14 cellular contexts compared by ENCODE assay signal in genomic region chr1:203428981-203429599, GRCh38. TPM values are rescaled to one million over a fixed set of nuclear protein-coding genes. Genes with fewer than 3 reads are reported as not detected.
A peak's percentile ranks its signal among the peaks of the same experiment; 100 is the strongest.
DNase-seq lines count a peak whose midpoint lies in the region; ATAC-seq, FAIRE-seq and TF ChIP-seq lines count a peak whose summit lies in the region.
"Had no signal": no experiment of that assay in that cellular context is flagged by ENCODE, and none has a peak within 500 bp of the region (broad histone marks: within the 10 kb centered on the region; RNA-seq: fewer than 3 reads in every experiment).

No MANE protein-coding gene starts in this region.

- H3K27me3 Mint-ChIP-seq in stimulated activated memory B cell treated with anti-CD40 and anti-IgM and Interleukin-4, amounts not matched to agents 10 μg/mL and 1 μg/mL and 100 μg/mL, for 72 hours = peaks cover 14% of the 10 kb centered on the region
- H3K27me3 Mint-ChIP-seq in CD8-positive, alpha-beta T cell (ENCODE audit: low read depth) = peaks cover 47% of the 10 kb centered on the region

- no peak for TF ChIP-seq POLR2A in body of pancreas (IDR thresholded peaks at IDR 0.05)

- no peak for TF ChIP-seq CTCF in body of pancreas (IDR thresholded peaks at IDR 0.05)
- no peak for TF ChIP-seq CTCF in CD8-positive, alpha-beta T cell (IDR thresholded peaks at IDR 0.05)

- H3K27ac ChIP-seq in body of pancreas = no peak overlapping the region
- H3K27ac ChIP-seq in CD8-positive, alpha-beta T cell (ENCODE audit: low read depth, low read length) = no peak overlapping the region

- 36 to 50% methylated on average over 9 to 11 of the region's 11 CpGs for WGBS in body of pancreas, 2 donors

- CTCF ChIA-PET in CD8-positive, alpha-beta T cell (lab: Charles Lee) = no interaction called here

- H3K9me3 Mint-ChIP-seq in stimulated activated memory B cell treated with anti-CD40 and anti-IgM and Interleukin-4, amounts not matched to agents 10 μg/mL and 1 μg/mL and 100 μg/mL, for 72 hours = no peaks in the 10 kb centered on the region
- H3K9me3 Mint-ChIP-seq in CD8-positive, alpha-beta T cell = no peaks in the 10 kb centered on the region
- H3K9me3 Mint-ChIP-seq: activated naive CD8-positive, alpha-beta T cell treated with anti-CD3 and anti-CD28 coated beads, Interleukin-2, amount 10 ng/mL, durations not matched to agents 7 days and 5 days; CD4-positive, alpha-beta memory T cell had no signal

- H3K4me3 ChIP-seq in body of pancreas (no peak overlapping the region), MG63 (no peak overlapping the region)
- no peak overlapping the region for H3K4me3 ChIP-seq in CD8-positive, alpha-beta T cell (ENCODE audit: low read depth, low read length)

- H3K27me3 ChIP-seq in body of pancreas = no peaks in the 10 kb centered on the region
- H3K27me3 ChIP-seq in CD8-positive, alpha-beta T cell (ENCODE audit: insufficient read depth, low read length) = no peaks in the 10 kb centered on the region
- peaks cover 36% of the 10 kb centered on the region for H3K27me3 ChIP-seq in MG63

- peaks cover 35% of the 10 kb centered on the region for H3K4me1 Mint-ChIP-seq in stimulated activated memory B cell treated with anti-CD40 and anti-IgM and Interleukin-4, amounts not matched to agents 10 μg/mL and 1 μg/mL and 100 μg/mL, for 72 hours
- H3K4me1 Mint-ChIP-seq in CD8-positive, alpha-beta T cell (ENCODE audit: low read depth) = no peaks in the 10 kb centered on the region
- H3K4me1 Mint-ChIP-seq: activated naive CD8-positive, alpha-beta T cell treated with anti-CD3 and anti-CD28 coated beads, Interleukin-2, amount 10 ng/mL, durations not matched to agents 7 days and 5 days; CD4-positive, alpha-beta memory T cell had no signal

- ATAC-seq in body of pancreas = peak; percentile 42
- peak; percentile 83 for ATAC-seq in stimulated activated memory B cell treated with anti-CD40 and anti-IgM and Interleukin-4, amounts not matched to agents 10 μg/mL and 1 μg/mL and 100 μg/mL, for 72 hours
- ATAC-seq in CD8-positive, alpha-beta T cell = no peak

- peak overlapping the region; percentile 58 for H3K27ac Mint-ChIP-seq in stimulated activated memory B cell treated with anti-CD40 and anti-IgM and Interleukin-4, amounts not matched to agents 10 μg/mL and 1 μg/mL and 100 μg/mL, for 72 hours
- H3K27ac Mint-ChIP-seq in CD8-positive, alpha-beta T cell = no peak overlapping the region
- H3K27ac Mint-ChIP-seq: activated naive CD8-positive, alpha-beta T cell treated with anti-CD3 and anti-CD28 coated beads, Interleukin-2, amount 10 ng/mL, durations not matched to agents 7 days and 5 days; CD4-positive, alpha-beta memory T cell had no signal

- FAIRE-seq in GM18507 (lab: Jason Lieb, UNC) = peak; percentile 70
- FAIRE-seq: H54, TTC549 had no signal

- H3K4me3 Mint-ChIP-seq in stimulated activated memory B cell treated with anti-CD40 and anti-IgM and Interleukin-4, amounts not matched to agents 10 μg/mL and 1 μg/mL and 100 μg/mL, for 72 hours = no peak overlapping the region
- no peak overlapping the region for H3K4me3 Mint-ChIP-seq in CD8-positive, alpha-beta T cell
- H3K4me3 Mint-ChIP-seq: activated naive CD8-positive, alpha-beta T cell treated with anti-CD3 and anti-CD28 coated beads, Interleukin-2, amount 10 ng/mL, durations not matched to agents 7 days and 5 days; CD4-positive, alpha-beta memory T cell had no signal

- H3K9me3 ChIP-seq in body of pancreas (no peaks in the 10 kb centered on the region), MG63 (no peaks in the 10 kb centered on the region)
- no peaks in the 10 kb centered on the region for H3K9me3 ChIP-seq in CD8-positive, alpha-beta T cell (ENCODE audit: low read length)

- H3K36me3 ChIP-seq in body of pancreas (replicated peaks in 1 of 2; ENCODE audit: insufficient read depth in 1 of 2, low read depth in 2 of 2) = no peaks in the 10 kb centered on the region
- H3K36me3 ChIP-seq in CD8-positive, alpha-beta T cell (ENCODE audit: insufficient read depth, low read length) = no peaks in the 10 kb centered on the region
- no peaks in the 10 kb centered on the region for H3K36me3 ChIP-seq in MG63

- H3K4me1 ChIP-seq in body of pancreas = peaks cover 9% of the 10 kb centered on the region
- H3K4me1 ChIP-seq in CD8-positive, alpha-beta T cell (ENCODE audit: insufficient read depth, low read length) = no peaks in the 10 kb centered on the region

- POLR2A ChIA-PET in CD8-positive, alpha-beta T cell (lab: Charles Lee) = no interaction called here

- DNase-seq in GM18507 (ENCODE audit: extremely low spot score, insufficient read length, low read depth) (no peak), NCI-H2107 (lab: John Stamatoyannopoulos, UW) (peak; percentile 53), body of pancreas (peak in 2 of 4 donors; percentile 17 to 19), LoVo (ENCODE audit: low spot score) (no peak), HK-2 (ENCODE audit: unreplicated experiment) (no peak), MG63 (no peak)
- no peak for DNase-seq in CD8-positive, alpha-beta T cell
- DNase-seq: activated naive CD8-positive, alpha-beta T cell treated with anti-CD3 and anti-CD28 coated beads, Interleukin-2, amount 10 ng/mL, durations not matched to agents 7 days and 5 days; CD4-positive, alpha-beta memory T cell; NCI-H2227 treated with DMSO at 0.1 percent for 48 hours; retina had no signal

- H3K36me3 Mint-ChIP-seq in stimulated activated memory B cell treated with anti-CD40 and anti-IgM and Interleukin-4, amounts not matched to agents 10 μg/mL and 1 μg/mL and 100 μg/mL, for 72 hours = no peaks in the 10 kb centered on the region
- H3K36me3 Mint-ChIP-seq in CD8-positive, alpha-beta T cell = no peaks in the 10 kb centered on the region
- H3K36me3 Mint-ChIP-seq: activated naive CD8-positive, alpha-beta T cell treated with anti-CD3 and anti-CD28 coated beads, Interleukin-2, amount 10 ng/mL, durations not matched to agents 7 days and 5 days; CD4-positive, alpha-beta memory T cell had no signal

- intact Hi-C loops in body of pancreas (cut with DNase I) = no loop called here
- intact Hi-C loops in CD8-positive, alpha-beta T cell (cut with DNase I, micrococcal nuclease) = no loop called here

RNA-seq across cellular contexts. Expression of gene PRELP, which starts 46.5 kb away (rescaled TPM):
- 10 to 100 TPM; 14.8 to 28.0 TPM for total RNA-seq in body of pancreas
- total RNA-seq in CD8-positive, alpha-beta T cell = not detected
- not detected in 2 replicates for total RNA-seq in MG63 (2014; rRNA removed; shearing (Covaris generic); ENCODE audit: low replicate concordance)
- total RNA-seq: activated naive CD8-positive, alpha-beta T cell treated with anti-CD3 and anti-CD28 coated beads, Interleukin-2, amount 10 ng/mL, durations not matched to agents 7 days and 5 days; CD4-positive, alpha-beta memory T cell had no signal

Comparison
In these comparisons a context has a peak if more than half of its experiments do, and no peak if none do; other contexts are left out.
1. RNA of gene PRELP, which starts 46.5 kb away (total RNA-seq): 14.8 to 28.0 TPM in body of pancreas; not detected in CD8-positive, alpha-beta T cell and not detected in MG63; every median in the first group is over 10 times any median in the second.